21 cellular contexts compared by ENCODE assay signal in the genomic region with DNA sequence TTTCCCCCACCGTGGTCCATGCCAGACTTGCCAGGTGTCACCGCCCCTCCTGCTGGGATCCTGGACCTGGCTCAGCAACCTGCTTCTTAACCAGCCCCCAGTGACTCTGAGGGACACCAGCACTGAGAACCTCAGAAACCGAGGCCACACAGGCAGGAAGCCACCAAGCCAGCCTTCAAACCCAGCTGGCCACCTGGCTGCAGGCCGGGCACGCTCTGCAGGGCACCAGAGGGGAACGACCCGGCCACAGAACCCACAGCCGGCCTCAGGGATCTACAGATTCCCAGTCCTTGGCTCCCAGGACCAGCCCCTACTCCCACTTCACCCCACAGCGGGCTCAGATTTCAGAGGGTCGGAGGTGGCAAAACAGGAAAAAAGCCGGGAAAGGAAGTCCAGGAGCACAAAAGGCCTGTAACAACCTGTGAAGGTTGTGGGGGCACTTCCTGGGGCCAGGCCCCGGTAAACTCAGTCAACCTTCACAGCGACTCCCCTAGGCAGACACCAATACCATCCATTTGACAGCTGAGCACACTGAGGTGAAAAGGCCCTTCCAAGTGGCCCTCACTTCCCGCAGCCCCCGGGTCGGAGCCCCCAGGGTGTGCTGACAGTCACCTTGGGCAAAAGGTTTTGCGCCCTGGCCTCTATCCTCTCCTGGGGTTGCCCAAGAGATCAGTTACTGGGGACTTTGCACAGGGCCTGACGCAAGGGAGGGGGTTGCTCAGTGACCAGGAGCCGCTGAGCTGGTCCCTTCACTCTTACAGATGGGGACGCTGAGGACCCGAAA. TPM values are rescaled to one million over a fixed set of nuclear protein-coding genes. Genes with fewer than 3 reads are reported as not detected.
A peak's percentile ranks its signal among the peaks of the same experiment; 100 is the strongest.
DNase-seq lines count a peak whose midpoint lies in the region; ATAC-seq and TF ChIP-seq lines count a peak whose summit lies in the region.
"Had no signal": no experiment of that assay in that cellular context is flagged by ENCODE, and none has a peak within 500 bp of the region (broad histone marks: within the 10 kb centered on the region; RNA-seq: fewer than 3 reads in every experiment).

No MANE protein-coding gene starts in this region.

- peaks cover 0 to 6% of the 10 kb centered on the region in 2 donors for H3K27me3 Mint-ChIP-seq in CD8-positive, alpha-beta memory T cell
- H3K27me3 Mint-ChIP-seq in activated T-helper 2 cell treated with anti-CD3 and anti-CD28 coated beads, Interferon-gamma antibody, Interleukin-2, Interleukin-4, amounts not matched to agents 10 μg/mL and 5 μg/mL and 100 μg/mL, durations not matched to agents 14 hours and 24 hours and 36 hours (ENCODE audit: low read depth): no peaks in the 10 kb centered on the region
- no peaks in the 10 kb centered on the region for H3K27me3 Mint-ChIP-seq in naive B cell

- POLR2A ChIA-PET in CD8-positive, alpha-beta memory T cell (lab: Charles Lee): interaction anchor here (10.1 kb wide), 1 partner anchor 10 kb away, joined by 282 read pairs; a partner anchor contains a TSS

- peaks cover 98% of the 10 kb centered on the region for H3K4me1 ChIP-seq in CD8-positive, alpha-beta memory T cell (ENCODE audit: insufficient read depth, low read length)
- H3K4me1 ChIP-seq: pancreas had no signal

- H3K9me3 ChIP-seq in CD8-positive, alpha-beta memory T cell (ENCODE audit: low read length): no peaks in the 10 kb centered on the region
- H3K9me3 ChIP-seq: pancreas had no signal

- DNase-seq in CD8-positive, alpha-beta memory T cell: no peak
- no peak for DNase-seq in activated T-helper 2 cell treated with anti-CD3 and anti-CD28 coated beads, Interferon-gamma antibody, Interleukin-2, Interleukin-4, amounts not matched to agents 10 μg/mL and 5 μg/mL and 100 μg/mL, durations not matched to agents 14 hours and 24 hours and 36 hours (ENCODE audit: low spot score)
- no peak for DNase-seq in naive B cell
- no peak for DNase-seq in NCI-H1694 treated with DMSO at 0.1 percent for 48 hours (lab: John Stamatoyannopoulos, UW)
- DNase-seq in G401 (ENCODE audit: low spot score): no peak
- DNase-seq in GM10266 (ENCODE audit: extremely low spot score): no peak
- DNase-seq in inferior parietal cortex (ENCODE audit: extremely low spot score): no peak
- DNase-seq: AML-193; cortex of kidney; DMS153; glutamatergic neuron; islet precursor cell; Kasumi-1; stimulated activated naive CD4-positive, alpha-beta T cell treated with Interleukin-2 at 50 U/mL for 16 hours had no signal

- H3K4me1 Mint-ChIP-seq in CD8-positive, alpha-beta memory T cell: peaks cover 85 to 100% (median 87%) of the 10 kb centered on the region in 3 donors
- H3K4me1 Mint-ChIP-seq in activated T-helper 2 cell treated with anti-CD3 and anti-CD28 coated beads, Interferon-gamma antibody, Interleukin-2, Interleukin-4, amounts not matched to agents 10 μg/mL and 5 μg/mL and 100 μg/mL, durations not matched to agents 14 hours and 24 hours and 36 hours (ENCODE audit: low read depth): peaks cover 24% of the 10 kb centered on the region
- peaks cover 34 to 37% (median 35%) of the 10 kb centered on the region in 3 donors for H3K4me1 Mint-ChIP-seq in naive B cell

- ATAC-seq in HG03108 (IDR thresholded peaks at IDR 0.05; ENCODE audit: unreplicated experiment) (peak; percentile 53), naive B cell (ENCODE audit: low read depth in 2 of 2) (no peak)
- ATAC-seq: pancreas had no signal

- H3K4me3 ChIP-seq in CD8-positive, alpha-beta memory T cell (ENCODE audit: low read length): no peak overlapping the region
- H3K4me3 ChIP-seq: pancreas, skin epidermis had no signal

- peaks cover 0 to 2% (median 0%) of the 10 kb centered on the region in 5 donors for H3K9me3 Mint-ChIP-seq in CD8-positive, alpha-beta memory T cell
- H3K9me3 Mint-ChIP-seq in activated T-helper 2 cell treated with anti-CD3 and anti-CD28 coated beads, Interferon-gamma antibody, Interleukin-2, Interleukin-4, amounts not matched to agents 10 μg/mL and 5 μg/mL and 100 μg/mL, durations not matched to agents 14 hours and 24 hours and 36 hours: no peaks in the 10 kb centered on the region
- no peaks in the 10 kb centered on the region for H3K9me3 Mint-ChIP-seq in naive B cell
- H3K9me3 Mint-ChIP-seq: mesothelial cell of epicardium; T-helper 1 cell treated with Interleukin-12 subunit alpha and Interleukin-12 subunit beta and Interleukin-4 antibody, amounts not matched to agents 30 μg/mL and 1 μg/mL, for 36 hours had no signal

- peak overlapping the region; percentile 85 to 100 (median 99) for H3K27ac Mint-ChIP-seq in CD8-positive, alpha-beta memory T cell
- H3K27ac Mint-ChIP-seq in activated T-helper 2 cell treated with anti-CD3 and anti-CD28 coated beads, Interferon-gamma antibody, Interleukin-2, Interleukin-4, amounts not matched to agents 10 μg/mL and 5 μg/mL and 100 μg/mL, durations not matched to agents 14 hours and 24 hours and 36 hours: peak overlapping the region; percentile 28
- peak overlapping the region in 4 of 6 donors; percentile 20 to 90 (median 40) for H3K27ac Mint-ChIP-seq in naive B cell
- H3K27ac Mint-ChIP-seq: mesothelial cell of epicardium had no signal

- in situ Hi-C loops in G401 (cut with HindIII; ENCODE audit: low sequenced_read_pairs): no loop called here

- TF ChIP-seq CTCF in GM10266 (IDR thresholded peaks at IDR 0.05; ENCODE audit: control insufficient read depth, insufficient read depth, low read depth, missing control alignments): no peak

- peak overlapping the region; percentile 35 for H3K27ac ChIP-seq in CD8-positive, alpha-beta memory T cell (ENCODE audit: low read depth, low read length)
- H3K27ac ChIP-seq: pancreas, RWPE1 had no signal

- H3K36me3 ChIP-seq in CD8-positive, alpha-beta memory T cell (ENCODE audit: insufficient read depth, low read length): peaks cover 71% of the 10 kb centered on the region
- H3K36me3 ChIP-seq: pancreas had no signal

- intact Hi-C loops in activated T-helper 2 cell treated with anti-CD3 and anti-CD28 coated beads, Interferon-gamma antibody, Interleukin-2, Interleukin-4, amounts not matched to agents 10 μg/mL and 5 μg/mL and 100 μg/mL, durations not matched to agents 14 hours and 24 hours and 36 hours (cut with micrococcal nuclease): no loop called here

- H3K36me3 Mint-ChIP-seq in CD8-positive, alpha-beta memory T cell: peaks cover 22 to 97% (median 25%) of the 10 kb centered on the region in 3 donors
- H3K36me3 Mint-ChIP-seq in activated T-helper 2 cell treated with anti-CD3 and anti-CD28 coated beads, Interferon-gamma antibody, Interleukin-2, Interleukin-4, amounts not matched to agents 10 μg/mL and 5 μg/mL and 100 μg/mL, durations not matched to agents 14 hours and 24 hours and 36 hours (ENCODE audit: low read depth): peaks cover 82% of the 10 kb centered on the region
- peaks cover 10 to 17% of the 10 kb centered on the region in 2 donors for H3K36me3 Mint-ChIP-seq in naive B cell
- H3K36me3 Mint-ChIP-seq: mesothelial cell of epicardium had no signal

- CTCF ChIA-PET in CD8-positive, alpha-beta memory T cell (lab: Charles Lee): interaction anchor here (6.5 to 11.0 kb wide), 2 partner anchors 10 to 68 kb away, joined by 29 to 171 read pairs; a partner anchor contains a TSS

- no peaks in the 10 kb centered on the region for H3K27me3 ChIP-seq in CD8-positive, alpha-beta memory T cell (ENCODE audit: insufficient read depth, low read length, poor library complexity, severe bottlenecking)
- H3K27me3 ChIP-seq: pancreas had no signal

- peak overlapping the region; percentile 51 to 93 (median 70) for H3K4me3 Mint-ChIP-seq in CD8-positive, alpha-beta memory T cell
- H3K4me3 Mint-ChIP-seq in activated T-helper 2 cell treated with anti-CD3 and anti-CD28 coated beads, Interferon-gamma antibody, Interleukin-2, Interleukin-4, amounts not matched to agents 10 μg/mL and 5 μg/mL and 100 μg/mL, durations not matched to agents 14 hours and 24 hours and 36 hours (ENCODE audit: low read depth): no peak overlapping the region
- H3K4me3 Mint-ChIP-seq in naive B cell: peak overlapping the region in 2 of 8 donors; percentile 9 to 22
- H3K4me3 Mint-ChIP-seq: mesothelial cell of epicardium had no signal

RNA-seq across cellular contexts. Expression of a gene that starts 14.1 kb away (rescaled TPM):
- 100 to 1,000 TPM; 218 to 241 TPM for total RNA-seq in CD8-positive, alpha-beta memory T cell
- 107 TPM for polyA plus RNA-seq in CD8-positive, alpha-beta memory T cell
- 129 and 135 TPM in 2 replicates for total RNA-seq in activated T-helper 2 cell treated with anti-CD3 and anti-CD28 coated beads, Interferon-gamma antibody, Interleukin-2, Interleukin-4, amounts not matched to agents 10 μg/mL and 5 μg/mL and 100 μg/mL, durations not matched to agents 14 hours and 24 hours and 36 hours
- polyA plus RNA-seq in naive B cell (ENCODE audit: low read depth in 6 of 6): 10 to 100 TPM; 14.7 to 28.7 (median 18.2) TPM
- total RNA-seq in G401 (2014; rRNA removed; shearing (Covaris generic)): 0.17 TPM in 1 of 2 replicates, not detected in the other
- total RNA-seq: NCI-H460 had no signal

Comparison
In these comparisons a context has a peak if more than half of its experiments do, and no peak if none do; other contexts are left out.
1. H3K27ac Mint-ChIP-seq: peak in every context shown above with its lines; median percentile 99 in CD8-positive, alpha-beta memory T cell; 40 in naive B cell; 28 in activated T-helper 2 cell treated with anti-CD3 and anti-CD28 coated beads, Interferon-gamma antibody, Interleukin-2, Interleukin-4, amounts not matched to agents 10 μg/mL and 5 μg/mL and 100 μg/mL, durations not matched to agents 14 hours and 24 hours and 36 hours.
2. RNA of a gene that starts 14.1 kb away (total RNA-seq): 218 to 241 TPM in CD8-positive, alpha-beta memory T cell and 129 to 135 TPM in activated T-helper 2 cell treated with anti-CD3 and anti-CD28 coated beads, Interferon-gamma antibody, Interleukin-2, Interleukin-4, amounts not matched to agents 10 μg/mL and 5 μg/mL and 100 μg/mL, durations not matched to agents 14 hours and 24 hours and 36 hours; 0.17 TPM in G401; every median in the first group is over 100 times any median in the second.